18 cellular contexts compared by ENCODE assay signal in genomic region chr2:208279236-208279635, GRCh38.
"Had no signal": no experiment of that assay in that cellular context is flagged by ENCODE, and none has a peak within 500 bp of the region (broad histone marks: within the 10 kb centered on the region; RNA-seq: fewer than 3 reads in every experiment).

No MANE protein-coding gene starts in this region.

- H3K9me3 ChIP-seq: esophagus muscularis mucosa, psoas muscle had no signal

- H3K9me3 Mint-ChIP-seq: dendritic cell treated with granulocyte-macrophage colony-stimulating factor and Interleukin-4, amounts not matched to agents 40 ng/mL and 50 ng/mL, for 4 days; effector memory CD8-positive, alpha-beta T cell had no signal

- H3K27me3 Mint-ChIP-seq: dendritic cell treated with granulocyte-macrophage colony-stimulating factor and Interleukin-4, amounts not matched to agents 40 ng/mL and 50 ng/mL, for 4 days; effector memory CD8-positive, alpha-beta T cell; naive thymus-derived CD4-positive, alpha-beta T cell had no signal

- H3K4me3 Mint-ChIP-seq: dendritic cell treated with granulocyte-macrophage colony-stimulating factor and Interleukin-4, amounts not matched to agents 40 ng/mL and 50 ng/mL, for 4 days; effector memory CD8-positive, alpha-beta T cell; naive thymus-derived CD4-positive, alpha-beta T cell; nephron progenitor cell had no signal

- H3K27ac ChIP-seq: epithelial cell of prostate, esophagus muscularis mucosa, heart left ventricle, parathyroid adenoma, psoas muscle, skin epidermis had no signal

- H3K27me3 ChIP-seq: esophagus muscularis mucosa, heart left ventricle had no signal

- H3K4me1 ChIP-seq: esophagus muscularis mucosa, parathyroid adenoma had no signal

- H3K27ac Mint-ChIP-seq: dendritic cell treated with granulocyte-macrophage colony-stimulating factor and Interleukin-4, amounts not matched to agents 40 ng/mL and 50 ng/mL, for 4 days; nephron progenitor cell had no signal

- H3K4me3 ChIP-seq: esophagus muscularis mucosa, heart left ventricle, psoas muscle, skin epidermis had no signal

- H3K9ac ChIP-seq: parathyroid adenoma had no signal

- H3K4me1 Mint-ChIP-seq: nephron progenitor cell had no signal

- DNase-seq: effector memory CD8-positive, alpha-beta T cell; heart left ventricle; hippocampal formation; kidney glomerular epithelial cell; naive thymus-derived CD4-positive, alpha-beta T cell; nephron progenitor cell; psoas muscle; retina; stimulated activated CD4-positive, alpha-beta T cell treated with anti-CD3 and anti-CD28 coated beads, Interleukin-12 subunit alpha, Interleukin-12 subunit beta, amount 100 ng/mL, for 4 hours; stimulated activated CD4-positive, alpha-beta T cell treated with anti-CD3 and anti-CD28 coated beads, Interleukin-2, amount 100 ng/mL, for 48 hours; stimulated activated naive CD4-positive, alpha-beta T cell treated with Interleukin-2 at 50 U/mL for 16 hours; trophoblast cell had no signal

- H2AFZ ChIP-seq: parathyroid adenoma had no signal

- ATAC-seq: effector memory CD8-positive, alpha-beta T cell; heart left ventricle; naive thymus-derived CD4-positive, alpha-beta T cell; psoas muscle; sciatic nerve had no signal
